Comparison of ENCODE assay signal across 26 cellular contexts in the genomic region with DNA sequence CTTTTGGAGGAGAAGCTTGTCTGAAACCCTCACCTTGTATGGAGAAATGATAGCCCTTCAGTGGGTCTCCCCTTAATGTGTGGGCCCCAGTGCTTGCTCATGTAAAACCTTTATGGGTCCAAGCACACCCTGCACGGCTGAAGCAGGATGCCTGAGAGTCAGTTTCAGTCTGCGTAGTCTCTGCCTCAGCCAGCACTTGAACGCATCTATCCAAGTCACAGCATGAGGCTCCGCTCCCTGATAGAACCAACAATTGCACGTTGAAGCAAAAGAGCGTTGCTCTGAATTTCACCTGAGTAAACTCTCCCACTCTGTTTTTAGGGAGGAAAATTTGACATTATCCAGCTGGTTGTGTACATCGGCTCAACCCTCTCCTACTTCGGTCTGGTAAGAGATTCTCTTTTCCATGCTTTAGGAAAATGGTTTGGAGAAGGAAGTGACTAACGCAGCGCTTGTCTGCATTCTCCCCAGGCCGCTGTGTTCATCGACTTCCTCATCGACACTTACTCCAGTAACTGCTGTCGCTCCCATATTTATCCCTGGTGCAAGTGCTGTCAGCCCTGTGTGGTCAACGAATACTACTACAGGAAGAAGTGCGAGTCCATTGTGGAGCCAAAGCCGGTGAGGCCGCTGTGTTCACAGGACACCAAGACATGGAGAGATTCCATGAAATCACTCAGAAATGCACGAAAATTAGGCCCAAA.
"Had no signal": no experiment of that assay in that cellular context is flagged by ENCODE, and none has a peak within 500 bp of the region (broad histone marks: within the 10 kb centered on the region; RNA-seq: fewer than 3 reads in every experiment).

No MANE protein-coding gene starts in this region.

- H3K27ac ChIP-seq: body of pancreas, colonic mucosa, gastroesophageal sphincter, left lung, neutrophil, pancreas, right lobe of liver, VCaP had no signal

- H3K27ac Mint-ChIP-seq: activated naive CD8-positive, alpha-beta T cell treated with anti-CD3 and anti-CD28 coated beads for 36 hours; T-helper 1 cell treated with Interleukin-12 subunit alpha and Interleukin-12 subunit beta and Interleukin-4 antibody, amounts not matched to agents 30 μg/mL and 1 μg/mL, for 36 hours; type B pancreatic cell had no signal

- ATAC-seq: body of pancreas; esophagus mucosa; gastroesophageal sphincter; heart left ventricle; left lung; mucosa of descending colon; naive thymus-derived CD4-positive, alpha-beta T cell; pancreas; stimulated activated naive CD8-positive, alpha-beta T cell treated with anti-CD3 and anti-CD28 coated beads, Interleukin-15, amount 100 ng/mL, for 72 hours had no signal

- H3K36me3 Mint-ChIP-seq: type B pancreatic cell had no signal

- H3K4me3 ChIP-seq: body of pancreas, colonic mucosa, gastroesophageal sphincter, heart left ventricle, left lung, mucosa of descending colon, pancreas, right lobe of liver, testis had no signal

- H3K27me3 Mint-ChIP-seq: activated naive CD8-positive, alpha-beta T cell treated with anti-CD3 and anti-CD28 coated beads for 36 hours; memory B cell; naive thymus-derived CD4-positive, alpha-beta T cell; stimulated activated naive CD8-positive, alpha-beta T cell treated with anti-CD3 and anti-CD28 coated beads, Interleukin-15, amount 100 ng/mL, for 72 hours; type B pancreatic cell had no signal

- H3K27me3 ChIP-seq: body of pancreas, colonic mucosa, gastroesophageal sphincter, heart left ventricle, left lung, neutrophil, pancreas, right lobe of liver, testis had no signal

- DNase-seq: activated CD4-positive, alpha-beta T cell treated with anti-CD3 and anti-CD28 coated beads for 1 hour; activated gamma-delta T cell treated with Interleukin-2 at 50 U/mL for 16 hours; activated naive CD8-positive, alpha-beta T cell treated with anti-CD3 and anti-CD28 coated beads for 36 hours; amniotic stem cell; body of pancreas; colonic mucosa; effector CD8-positive, alpha-beta T cell; heart left ventricle; kidney; left lung; mucosa of descending colon; naive thymus-derived CD4-positive, alpha-beta T cell; pancreas; right lobe of liver; small intestine; stimulated activated CD4-positive, alpha-beta T cell treated with anti-CD3 and anti-CD28 coated beads, Interleukin-15, amount 100 ng/mL, for 24 hours; stimulated activated CD4-positive, alpha-beta T cell treated with anti-CD3 and anti-CD28 coated beads, Interleukin-2, amount 100 ng/mL, for 48 hours; stimulated activated naive CD8-positive, alpha-beta T cell treated with anti-CD3 and anti-CD28 coated beads, Interleukin-15, amount 100 ng/mL, for 72 hours; testis had no signal

- H3K4me3 Mint-ChIP-seq: activated naive CD8-positive, alpha-beta T cell treated with anti-CD3 and anti-CD28 coated beads for 36 hours; memory B cell; naive thymus-derived CD4-positive, alpha-beta T cell; stimulated activated naive CD8-positive, alpha-beta T cell treated with anti-CD3 and anti-CD28 coated beads, Interleukin-15, amount 100 ng/mL, for 72 hours; T-helper 1 cell treated with Interleukin-12 subunit alpha and Interleukin-12 subunit beta and Interleukin-4 antibody, amounts not matched to agents 30 μg/mL and 1 μg/mL, for 36 hours; type B pancreatic cell had no signal

- H3K9me3 Mint-ChIP-seq: activated naive CD8-positive, alpha-beta T cell treated with anti-CD3 and anti-CD28 coated beads for 36 hours; memory B cell; stimulated activated naive CD8-positive, alpha-beta T cell treated with anti-CD3 and anti-CD28 coated beads, Interleukin-15, amount 100 ng/mL, for 72 hours; T-helper 1 cell treated with Interleukin-12 subunit alpha and Interleukin-12 subunit beta and Interleukin-4 antibody, amounts not matched to agents 30 μg/mL and 1 μg/mL, for 36 hours; type B pancreatic cell had no signal
